Comparison of ENCODE assay signal across 1 cellular context in genomic region chr3:171757377-171758034, GRCh38.
TF ChIP-seq lines count a peak whose summit lies in the region.

No MANE protein-coding gene starts in this region.

TF ChIP-seq in liver, 16 proteins besides CTCF, POLR2A, EP300 and RAD21:
- TF ChIP-seq, protein P1, sequence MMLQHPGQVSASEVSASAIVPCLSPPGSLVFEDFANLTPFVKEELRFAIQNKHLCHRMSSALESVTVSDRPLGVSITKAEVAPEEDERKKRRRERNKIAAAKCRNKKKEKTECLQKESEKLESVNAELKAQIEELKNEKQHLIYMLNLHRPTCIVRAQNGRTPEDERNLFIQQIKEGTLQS (IDR thresholded peaks at IDR 0.05): no peak
- TF ChIP-seq, protein P2, sequence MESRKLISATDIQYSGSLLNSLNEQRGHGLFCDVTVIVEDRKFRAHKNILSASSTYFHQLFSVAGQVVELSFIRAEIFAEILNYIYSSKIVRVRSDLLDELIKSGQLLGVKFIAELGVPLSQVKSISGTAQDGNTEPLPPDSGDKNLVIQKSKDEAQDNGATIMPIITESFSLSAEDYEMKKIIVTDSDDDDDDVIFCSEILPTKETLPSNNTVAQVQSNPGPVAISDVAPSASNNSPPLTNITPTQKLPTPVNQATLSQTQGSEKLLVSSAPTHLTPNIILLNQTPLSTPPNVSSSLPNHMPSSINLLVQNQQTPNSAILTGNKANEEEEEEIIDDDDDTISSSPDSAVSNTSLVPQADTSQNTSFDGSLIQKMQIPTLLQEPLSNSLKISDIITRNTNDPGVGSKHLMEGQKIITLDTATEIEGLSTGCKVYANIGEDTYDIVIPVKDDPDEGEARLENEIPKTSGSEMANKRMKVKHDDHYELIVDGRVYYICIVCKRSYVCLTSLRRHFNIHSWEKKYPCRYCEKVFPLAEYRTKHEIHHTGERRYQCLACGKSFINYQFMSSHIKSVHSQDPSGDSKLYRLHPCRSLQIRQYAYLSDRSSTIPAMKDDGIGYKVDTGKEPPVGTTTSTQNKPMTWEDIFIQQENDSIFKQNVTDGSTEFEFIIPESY (IDR thresholded peaks at IDR 0.05): no peak
- TF ChIP-seq YY1 (IDR thresholded peaks at IDR 0.05) (peak; percentile 13), RXRA (IDR thresholded peaks at IDR 0.05) (peak in 1 of 2 donors; percentile 58), HNF4A (conservative IDR thresholded peaks at IDR 0.05) (no peak)
TF ChIP-seq in liver: peak in this region for 2.
